Comparison of ENCODE assay signal across 15 cellular contexts in the genomic region with DNA sequence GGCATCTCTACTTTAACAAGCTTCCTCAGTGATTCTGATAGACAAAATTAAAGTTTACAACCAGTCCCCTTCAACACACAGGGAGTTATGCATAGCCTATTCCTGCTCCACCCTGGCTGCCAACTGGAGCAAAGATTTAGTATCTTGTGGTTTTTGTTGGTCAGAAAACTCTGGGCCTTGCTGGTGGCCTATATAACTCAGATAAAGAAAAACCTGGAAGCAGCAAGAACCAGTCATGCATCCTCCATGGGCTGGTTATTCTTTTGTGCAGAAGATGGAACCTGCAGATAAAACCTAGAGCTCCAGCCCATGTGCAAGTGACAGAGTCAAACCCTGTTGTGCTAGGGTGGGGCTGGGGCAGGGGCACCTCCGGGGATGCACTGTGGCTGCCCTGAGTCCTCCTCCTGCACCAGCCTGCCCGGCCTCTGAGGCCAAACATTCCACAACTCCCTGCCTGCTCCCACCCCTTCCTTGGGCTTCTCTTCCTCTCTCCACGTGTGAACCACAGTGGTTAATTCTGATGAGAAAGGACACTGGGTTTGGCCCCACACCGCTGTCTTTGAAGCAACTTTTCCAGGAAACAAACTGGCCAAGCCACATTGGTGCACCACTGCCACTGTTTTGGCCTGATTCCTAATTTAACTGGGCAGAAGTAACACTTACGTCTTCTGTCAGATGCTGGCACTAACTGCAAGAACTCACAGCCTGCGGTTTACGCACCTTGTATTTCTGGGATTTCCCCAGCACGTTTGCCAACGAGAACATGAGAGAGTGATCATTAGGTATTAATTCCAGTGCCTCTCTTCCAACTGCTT. TPM values are rescaled to one million over a fixed set of nuclear protein-coding genes. Genes with fewer than 3 reads are reported as not detected.
A peak's percentile ranks its signal among the peaks of the same experiment; 100 is the strongest.
DNase-seq lines count a peak whose midpoint lies in the region; ATAC-seq and TF ChIP-seq lines count a peak whose summit lies in the region.
"Had no signal": no experiment of that assay in that cellular context is flagged by ENCODE, and none has a peak within 500 bp of the region (broad histone marks: within the 10 kb centered on the region; RNA-seq: fewer than 3 reads in every experiment).

No MANE protein-coding gene starts in this region.

- no peaks in the 10 kb centered on the region for H3K27me3 ChIP-seq in RWPE2 (ENCODE audit: insufficient read depth, poor library complexity, severe bottlenecking)
- H3K27me3 ChIP-seq: cardiac muscle cell had no signal

- H3K27ac Mint-ChIP-seq in stimulated activated naive B cell treated with anti-CD40 and anti-IgM and Interleukin-4, amounts not matched to agents 10 μg/mL and 1 μg/mL and 100 μg/mL, for 72 hours: peak overlapping the region; percentile 87

- H3K9me3 ChIP-seq in RWPE2 (ENCODE audit: severe bottlenecking): no peaks in the 10 kb centered on the region

- peaks cover 12 to 19% of the 10 kb centered on the region in 2 donors for H3K36me3 Mint-ChIP-seq in stimulated activated naive B cell treated with anti-CD40 and anti-IgM and Interleukin-4, amounts not matched to agents 10 μg/mL and 1 μg/mL and 100 μg/mL, for 72 hours
- H3K36me3 Mint-ChIP-seq: IgD-negative memory B cell had no signal

- ATAC-seq in Right ventricle myocardium superior (ENCODE audit: poor library complexity) (peak; percentile 85), RWPE2 (ENCODE audit: low read depth) (0 out of 3 replicates have a peak, but pooled peaks have one; percentile 23), HG02642 (IDR thresholded peaks at IDR 0.05; ENCODE audit: poor library complexity, unreplicated experiment) (no peak)
- peak; percentile 24 to 38 for ATAC-seq in stimulated activated naive B cell treated with anti-CD40 and anti-IgM and Interleukin-4, amounts not matched to agents 10 μg/mL and 1 μg/mL and 100 μg/mL, for 72 hours (replicated peaks)

- H3K27ac ChIP-seq in RWPE2 (ENCODE audit: poor library complexity, severe bottlenecking): no peak overlapping the region
- H3K27ac ChIP-seq: cardiac muscle cell, PC-9 had no signal

- H3K36me3 ChIP-seq in RWPE2 (ENCODE audit: low read depth): no peaks in the 10 kb centered on the region

- no peaks in the 10 kb centered on the region for H3K4me1 ChIP-seq in RWPE2 (ENCODE audit: insufficient read depth, poor library complexity, severe bottlenecking)

- H3K9me3 Mint-ChIP-seq in stimulated activated naive B cell treated with anti-CD40 and anti-IgM and Interleukin-4, amounts not matched to agents 10 μg/mL and 1 μg/mL and 100 μg/mL, for 72 hours: peaks cover 2 to 3% of the 10 kb centered on the region in 2 donors
- H3K9me3 Mint-ChIP-seq: IgD-negative memory B cell had no signal

- H3K4me1 Mint-ChIP-seq in stimulated activated naive B cell treated with anti-CD40 and anti-IgM and Interleukin-4, amounts not matched to agents 10 μg/mL and 1 μg/mL and 100 μg/mL, for 72 hours: peaks cover 29 to 48% of the 10 kb centered on the region in 2 donors

- TF ChIP-seq CTCF in RWPE2 (IDR thresholded peaks at IDR 0.05; ENCODE audit: poor library complexity, severe bottlenecking): no peak
- no peak for TF ChIP-seq CTCF in epithelial cell of esophagus (IDR thresholded peaks at IDR 0.05; ENCODE audit: insufficient read depth, low read depth, low read length, missing control alignments)

- no peak overlapping the region for H3K4me3 ChIP-seq in RWPE2 (ENCODE audit: severe bottlenecking)
- H3K4me3 ChIP-seq in epithelial cell of esophagus (ENCODE audit: low read length): no peak overlapping the region
- H3K4me3 ChIP-seq: cardiac muscle cell, PC-9 had no signal

- intact Hi-C loops in Right ventricle myocardium superior (cut with DNase I): no loop called here
- intact Hi-C loops in cardiac septum (cut with DNase I): no loop called here

- DNase-seq in Right ventricle myocardium superior (no peak), cardiac septum (ENCODE audit: low spot score) (no peak), RWPE2 (ENCODE audit: low spot score) (no peak), epithelial cell of esophagus (ENCODE audit: low read depth) (peak; percentile 76), NCI-H1092 (lab: John Stamatoyannopoulos, UW) (no peak), NCI-H2107 treated with DMSO at 0.1 percent for 48 hours (lab: John Stamatoyannopoulos, UW; ENCODE audit: unreplicated experiment) (no peak)
- no peak for DNase-seq in stimulated activated naive B cell treated with anti-CD40 and anti-IgM and Interleukin-4, amounts not matched to agents 10 μg/mL and 1 μg/mL and 100 μg/mL, for 72 hours
- DNase-seq: islet precursor cell; NCI-H2081; stimulated activated CD4-positive, alpha-beta T cell treated with anti-CD3 and anti-CD28 coated beads, Interleukin-2, amount 100 ng/mL, for 48 hours; T-helper 9 cell had no signal

- H3K4me3 Mint-ChIP-seq in stimulated activated naive B cell treated with anti-CD40 and anti-IgM and Interleukin-4, amounts not matched to agents 10 μg/mL and 1 μg/mL and 100 μg/mL, for 72 hours: peak overlapping the region in 1 of 2 donors; percentile 15

- no peaks in the 10 kb centered on the region for H3K27me3 Mint-ChIP-seq in stimulated activated naive B cell treated with anti-CD40 and anti-IgM and Interleukin-4, amounts not matched to agents 10 μg/mL and 1 μg/mL and 100 μg/mL, for 72 hours
- H3K27me3 Mint-ChIP-seq: IgD-negative memory B cell had no signal

RNA-seq across cellular contexts. Expression of a gene that starts 23.3 kb away (rescaled TPM):
- total RNA-seq in Right ventricle myocardium superior (1.8 TPM), cardiac septum (1.7 TPM)
